ENCODE assay signal across 11 cellular contexts in genomic region chr1:223180803-223181321, GRCh38. TPM values are rescaled to one million over a fixed set of nuclear protein-coding genes. Genes with fewer than 3 reads are reported as not detected.
DNase-seq lines count a peak whose midpoint lies in the region; ATAC-seq and TF ChIP-seq lines count a peak whose summit lies in the region.
"Had no signal": no experiment of that assay in that cellular context is flagged by ENCODE, and none has a peak within 500 bp of the region (broad histone marks: within the 10 kb centered on the region; RNA-seq: fewer than 3 reads in every experiment).

No MANE protein-coding gene starts in this region.

- H3K36me3 Mint-ChIP-seq in activated naive CD4-positive, alpha-beta T cell treated with anti-CD3 and anti-CD28 coated beads, Interleukin-2, amount 50 U/mL, for 24 hours = no peaks in the 10 kb centered on the region
- H3K36me3 Mint-ChIP-seq in activated naive CD4-positive, alpha-beta T cell treated with anti-CD3 and anti-CD28 coated beads, Interleukin-2, amount 10 ng/mL, durations not matched to agents 7 days and 5 days = no peaks in the 10 kb centered on the region

- H3K27me3 ChIP-seq in upper lobe of left lung = no peaks in the 10 kb centered on the region
- H3K27me3 ChIP-seq: tibial artery had no signal

- TF ChIP-seq CTCF in upper lobe of left lung (IDR thresholded peaks at IDR 0.05) = no peak

- no peaks in the 10 kb centered on the region for H3K9me3 ChIP-seq in upper lobe of left lung
- H3K9me3 ChIP-seq: tibial artery had no signal

- H3K27ac ChIP-seq in upper lobe of left lung = peak overlapping the region; percentile 60 to 79 (median 70)

- H3K4me3 Mint-ChIP-seq in activated naive CD4-positive, alpha-beta T cell treated with anti-CD3 and anti-CD28 coated beads, Interleukin-2, amount 50 U/mL, for 24 hours = no peak overlapping the region
- no peak overlapping the region for H3K4me3 Mint-ChIP-seq in activated naive CD4-positive, alpha-beta T cell treated with anti-CD3 and anti-CD28 coated beads, Interleukin-2, amount 10 ng/mL, durations not matched to agents 7 days and 5 days

- peaks cover 26 to 36% (median 34%) of the 10 kb centered on the region in 4 donors for H3K4me1 ChIP-seq in upper lobe of left lung

- H3K9me3 Mint-ChIP-seq in activated naive CD4-positive, alpha-beta T cell treated with anti-CD3 and anti-CD28 coated beads, Interleukin-2, amount 50 U/mL, for 24 hours = no peaks in the 10 kb centered on the region
- H3K9me3 Mint-ChIP-seq in activated naive CD4-positive, alpha-beta T cell treated with anti-CD3 and anti-CD28 coated beads, Interleukin-2, amount 10 ng/mL, durations not matched to agents 7 days and 5 days = no peaks in the 10 kb centered on the region

- peak in 1 of 4 donors; percentile 39 for TF ChIP-seq POLR2A in upper lobe of left lung (IDR thresholded peaks at IDR 0.05)

- WGBS in upper lobe of left lung, 2 donors = 16 to 27% methylated on average over 5 of the region's 5 CpGs

- peak overlapping the region; percentile 42 for H3K27ac Mint-ChIP-seq in activated naive CD4-positive, alpha-beta T cell treated with anti-CD3 and anti-CD28 coated beads, Interleukin-2, amount 50 U/mL, for 24 hours
- no peak overlapping the region for H3K27ac Mint-ChIP-seq in activated naive CD4-positive, alpha-beta T cell treated with anti-CD3 and anti-CD28 coated beads, Interleukin-2, amount 10 ng/mL, durations not matched to agents 7 days and 5 days

- DNase-seq in activated naive CD4-positive, alpha-beta T cell treated with anti-CD3 and anti-CD28 coated beads, Interleukin-2, amount 10 ng/mL, durations not matched to agents 7 days and 5 days = no peak
- DNase-seq in astrocyte of the hippocampus (ENCODE audit: low read depth, low spot score) = peak; percentile 9
- peak; percentile 77 for DNase-seq in kidney glomerular epithelial cell (lab: John Stamatoyannopoulos, UW)
- peak in 1 of 2 donors; percentile 70 for DNase-seq in upper lobe of left lung
- DNase-seq in occipital lobe (lab: John Stamatoyannopoulos, UW) = no peak
- DNase-seq in COR-L47 (lab: John Stamatoyannopoulos, UW) = no peak
- DNase-seq in NCI-H748 (lab: John Stamatoyannopoulos, UW; ENCODE audit: unreplicated experiment) = no peak
- DNase-seq: 8988T; activated T-cell treated with anti-CD3 and anti-CD28 coated beads, Interleukin-2, amount 50 U/mL, for 1 hour had no signal

- ATAC-seq in upper lobe of left lung (ENCODE audit: low FRiP score in 2 of 2) = peak; percentile 81 to 91

- H3K4me3 ChIP-seq in upper lobe of left lung = no peak overlapping the region
- H3K4me3 ChIP-seq: tibial artery had no signal

- H3K27me3 Mint-ChIP-seq in activated naive CD4-positive, alpha-beta T cell treated with anti-CD3 and anti-CD28 coated beads, Interleukin-2, amount 50 U/mL, for 24 hours = no peaks in the 10 kb centered on the region
- H3K27me3 Mint-ChIP-seq in activated naive CD4-positive, alpha-beta T cell treated with anti-CD3 and anti-CD28 coated beads, Interleukin-2, amount 10 ng/mL, durations not matched to agents 7 days and 5 days = peaks cover 4% of the 10 kb centered on the region

- CTCF ChIA-PET in activated naive CD4-positive, alpha-beta T cell treated with anti-CD3 and anti-CD28 coated beads, Interleukin-2, amount 10 ng/mL, durations not matched to agents 7 days and 5 days (lab: Charles Lee) = interaction anchor here (1.0 kb wide), 1 partner anchor 11 kb away, joined by 3 read pairs; no protein-coding TSS in a partner anchor

- peaks cover 68% of the 10 kb centered on the region for H3K4me1 Mint-ChIP-seq in activated naive CD4-positive, alpha-beta T cell treated with anti-CD3 and anti-CD28 coated beads, Interleukin-2, amount 50 U/mL, for 24 hours
- H3K4me1 Mint-ChIP-seq in activated naive CD4-positive, alpha-beta T cell treated with anti-CD3 and anti-CD28 coated beads, Interleukin-2, amount 10 ng/mL, durations not matched to agents 7 days and 5 days = peaks cover 6% of the 10 kb centered on the region

- TF ChIP-seq EP300 in upper lobe of left lung (IDR thresholded peaks at IDR 0.05) = peak in 2 of 4 donors; percentile 29 to 56

- no peaks in the 10 kb centered on the region for H3K36me3 ChIP-seq in upper lobe of left lung
- H3K36me3 ChIP-seq: tibial artery had no signal

RNA-seq across cellular contexts. Expression of gene TLR5, which starts 37.8 kb away (rescaled TPM):
- total RNA-seq in upper lobe of left lung (10 to 100 TPM in 5 of 6 donors, 1 to 10 TPM in 1; 4.1 to 30.4 (median 14.8) TPM), occipital lobe (1.7 TPM)

Comparison
In these comparisons a context has a peak if more than half of its experiments do, and no peak if none do; other contexts are left out.
1. DNase-seq: peak in astrocyte of the hippocampus (single experiment) and kidney glomerular epithelial cell (single experiment); none in activated naive CD4-positive, alpha-beta T cell treated with anti-CD3 and anti-CD28 coated beads, Interleukin-2, amount 10 ng/mL, durations not matched to agents 7 days and 5 days (single experiment), occipital lobe (single experiment), COR-L47 (single experiment) and NCI-H748 (single experiment).